Comparison of ENCODE assay signal across 8 cellular contexts in genomic region chr10:120942806-120943413, GRCh38.
DNase-seq lines count a peak whose midpoint lies in the region; ATAC-seq, FAIRE-seq and TF ChIP-seq lines count a peak whose summit lies in the region.

No MANE protein-coding gene starts in this region.

- peaks cover 3% of the 10 kb centered on the region for H3K27me3 ChIP-seq in neuron (ENCODE audit: insufficient read depth, low read length)

- peak; percentile 97 for ATAC-seq in GM21390 (IDR thresholded peaks at IDR 0.05; ENCODE audit: unreplicated experiment)

- DNase-seq in D721Med (ENCODE audit: insufficient read length, low spot score) (no peak), HuH-7 (ENCODE audit: low spot score) (peak; percentile 80), RCC 7860 (ENCODE audit: low spot score) (peak; percentile 56), activated T-helper 1 cell treated with Interleukin-2 at 50 U/mL for 16 hours (ENCODE audit: low read depth) (peak; percentile 41), fibroblast of mammary gland (ENCODE audit: low read depth) (peak; percentile 65), stromal cell of bone marrow (ENCODE audit: low read depth) (peak; percentile 55)

- H3K4me1 ChIP-seq in neuron (ENCODE audit: insufficient read depth, low read length): no peaks in the 10 kb centered on the region

- H3K9me3 ChIP-seq in neuron (ENCODE audit: low read length): no peaks in the 10 kb centered on the region

- peak overlapping the region; percentile 49 for H2AFZ ChIP-seq in neuron (ENCODE audit: low read depth, low read length)

- peak; percentile 87 for TF ChIP-seq CTCF in D721Med (IDR thresholded peaks at IDR 0.05; ENCODE audit: insufficient read depth, missing control alignments)
- TF ChIP-seq CTCF in fibroblast of mammary gland (conservative IDR thresholded peaks at IDR 0.05; ENCODE audit: control insufficient read depth, insufficient read depth, low read depth, low read length): peak; percentile 81

- H3K36me3 ChIP-seq in neuron (ENCODE audit: insufficient read depth, low read length): no peaks in the 10 kb centered on the region

- H3K4me3 ChIP-seq in fibroblast of mammary gland (ENCODE audit: control insufficient read depth, low read depth, low read length) (peak overlapping the region; percentile 0), neuron (ENCODE audit: low read length) (peak overlapping the region; percentile 14)

- FAIRE-seq in D721Med (lab: Jason Lieb, UNC) (no peak), RCC 7860 (lab: Jason Lieb, UNC) (no peak)
